8 cellular contexts compared by ENCODE assay signal in genomic region chrX:40105791-40106676, GRCh38. TPM values are rescaled to one million over a fixed set of nuclear protein-coding genes. Genes with fewer than 3 reads are reported as not detected.
DNase-seq lines count a peak whose midpoint lies in the region; ATAC-seq lines count a peak whose summit lies in the region.

No MANE protein-coding gene starts in this region.

- no peaks in the 10 kb centered on the region for H3K9me3 ChIP-seq in HUES64 (ENCODE audit: insufficient read depth, low read depth, low read length)

- H3K27me3 ChIP-seq in HUES64 (ENCODE audit: insufficient read depth, low read length), result peaks cover 42% of the 10 kb centered on the region

- under 1% methylated on average over 87 of the region's 89 CpGs for WGBS in HUES64

- no peaks in the 10 kb centered on the region for H3K9me3 Mint-ChIP-seq in activated naive CD8-positive, alpha-beta T cell treated with anti-CD3 and anti-CD28 coated beads, Interleukin-2, amount 50 U/mL, for 24 hours

- peaks cover 14% of the 10 kb centered on the region for H3K4me1 Mint-ChIP-seq in activated naive CD8-positive, alpha-beta T cell treated with anti-CD3 and anti-CD28 coated beads, Interleukin-2, amount 50 U/mL, for 24 hours

- H3K9ac ChIP-seq in HUES64 (ENCODE audit: low read depth, low read length), result peak overlapping the region; percentile 44; the same call in 1 of the 2 replicates

- peaks cover 6% of the 10 kb centered on the region for H3K27me3 Mint-ChIP-seq in activated naive CD8-positive, alpha-beta T cell treated with anti-CD3 and anti-CD28 coated beads, Interleukin-2, amount 50 U/mL, for 24 hours

- no peaks in the 10 kb centered on the region for H3K36me3 ChIP-seq in HUES64 (ENCODE audit: insufficient read depth, low read length)

- peak; percentile 61 for DNase-seq in Caki2 (ENCODE audit: low read depth)
- peak; percentile 64 for DNase-seq in SK-N-DZ (ENCODE audit: low spot score)
- DNase-seq in activated naive CD8-positive, alpha-beta T cell treated with anti-CD3 and anti-CD28 coated beads, Interleukin-2, amount 50 U/mL, for 24 hours, result peak; percentile 71
- peak; percentile 87 for DNase-seq in left ventricle myocardium superior
- DNase-seq in putamen (ENCODE audit: low spot score), result peak; percentile 67

- intact Hi-C loops in left ventricle myocardium superior (cut with micrococcal nuclease), result no loop called here

- H3K27ac Mint-ChIP-seq in activated naive CD8-positive, alpha-beta T cell treated with anti-CD3 and anti-CD28 coated beads, Interleukin-2, amount 50 U/mL, for 24 hours, result peak overlapping the region; percentile 80

- peak overlapping the region; percentile 70 for H3K4me3 Mint-ChIP-seq in activated naive CD8-positive, alpha-beta T cell treated with anti-CD3 and anti-CD28 coated beads, Interleukin-2, amount 50 U/mL, for 24 hours

- H3K27ac ChIP-seq in HUES64 (ENCODE audit: low read depth, low read length), result peak overlapping the region; percentile 80; the same call in 1 of the 2 replicates

- peaks cover 28% of the 10 kb centered on the region for H3K4me1 ChIP-seq in HUES64 (ENCODE audit: insufficient read depth, low read length)

- ATAC-seq in activated naive CD8-positive, alpha-beta T cell treated with anti-CD3 and anti-CD28 coated beads, Interleukin-2, amount 50 U/mL, for 24 hours, result peak; percentile 17
- peak; percentile 46 for ATAC-seq in left ventricle myocardium superior
- ATAC-seq in GM18498 (IDR thresholded peaks at IDR 0.05; ENCODE audit: unreplicated experiment), result no peak
- ATAC-seq in GM19395 (IDR thresholded peaks at IDR 0.05; ENCODE audit: unreplicated experiment), result no peak

- in situ Hi-C loops in Caki2 (cut with HindIII; ENCODE audit: low pct_unique_long_range_greater_than_20kb, low sequenced_read_pairs), result no loop called here

- H3K4me3 ChIP-seq in HUES64 (ENCODE audit: low read length), result peak overlapping the region; percentile 57

- H3K36me3 Mint-ChIP-seq in activated naive CD8-positive, alpha-beta T cell treated with anti-CD3 and anti-CD28 coated beads, Interleukin-2, amount 50 U/mL, for 24 hours (ENCODE audit: low read depth), result no peaks in the 10 kb centered on the region

RNA-seq across cellular contexts. Expression of gene BCOR, which starts 8.3 kb away (rescaled TPM):
- 9.9 and 13.9 TPM in 2 replicates for total RNA-seq in Caki2 (2014; rRNA removed; shearing (Covaris generic); ENCODE audit: low replicate concordance)
- polyA plus RNA-seq in HUES64 (2013, experiment 1 of 2), result 34.7 TPM
- polyA plus RNA-seq in HUES64 (2013, experiment 2 of 2), result 31.5 TPM
- 54.9 and 65.2 TPM in 2 replicates for polyA plus RNA-seq in SK-N-DZ (2014; cell fraction: cytosol; rRNA removed)
- polyA plus RNA-seq in SK-N-DZ (2014; cell fraction: nucleus; rRNA removed), result 40.2 and 73.5 TPM in 2 replicates
- 16.4 TPM for total RNA-seq in left ventricle myocardium superior

Comparison
In these comparisons a context has a peak if more than half of its experiments do, and no peak if none do; other contexts are left out.
1. ATAC-seq: peak in activated naive CD8-positive, alpha-beta T cell treated with anti-CD3 and anti-CD28 coated beads, Interleukin-2, amount 50 U/mL, for 24 hours (single experiment) and left ventricle myocardium superior (single experiment); none in GM18498 (single experiment) and GM19395 (single experiment).
2. Peak in every context shown above with its lines, with median percentiles within 50 percentile points of each other: DNase-seq.